ENCODE assay signal across 8 cellular contexts in genomic region chr11:114036156-114036811, GRCh38. TPM values are rescaled to one million over a fixed set of nuclear protein-coding genes. Genes with fewer than 3 reads are reported as not detected.
DNase-seq lines count a peak whose midpoint lies in the region; ATAC-seq and TF ChIP-seq lines count a peak whose summit lies in the region.

No MANE protein-coding gene starts in this region.

- peak; percentile 98 for ATAC-seq in GM23338
- peak; percentile 94 for ATAC-seq in Panc1

- intact Hi-C loops in Panc1 (cut with micrococcal nuclease; ENCODE audit: unreplicated experiment) = loop anchor here (5.0 kb wide), 1 partner anchor 146 kb away; no protein-coding TSS in a partner anchor

- H3K4me2 ChIP-seq in GM23338 = peak overlapping the region; percentile 68
- no peak overlapping the region for H3K4me2 ChIP-seq in neural cell (ENCODE audit: low read length)

- H3K79me2 ChIP-seq in GM23338 (replicated peaks; ENCODE audit: insufficient read depth) = no peaks in the 10 kb centered on the region
- H3K79me2 ChIP-seq in neural cell (replicated peaks; ENCODE audit: insufficient read depth, low read length) = no peaks in the 10 kb centered on the region

- no peaks in the 10 kb centered on the region for H3K27me3 ChIP-seq in GM23338 (ENCODE audit: insufficient read depth)
- peaks cover 9% of the 10 kb centered on the region for H3K27me3 ChIP-seq in Panc1 (ENCODE audit: control insufficient read depth, insufficient read depth, low read length)
- no peaks in the 10 kb centered on the region for H3K27me3 ChIP-seq in neural cell (ENCODE audit: insufficient read depth, low read depth, low read length)

- POLR2A ChIA-PET in Panc1 (lab: Charles Lee) = no interaction called here

- no peak overlapping the region for H3K9ac ChIP-seq in neural cell (ENCODE audit: low read length)

- no peaks in the 10 kb centered on the region for H3K4me1 Mint-ChIP-seq in GM23338

- H2AFZ ChIP-seq in GM23338 (peak overlapping the region; percentile 98), neural cell (ENCODE audit: low read depth, low read length) (no peak overlapping the region)

- no peaks in the 10 kb centered on the region for H3K36me3 ChIP-seq in GM23338 (ENCODE audit: insufficient read depth)
- no peaks in the 10 kb centered on the region for H3K36me3 ChIP-seq in Panc1 (ENCODE audit: control insufficient read depth, insufficient read depth, low read length)
- no peaks in the 10 kb centered on the region for H3K36me3 ChIP-seq in neural cell (ENCODE audit: insufficient read depth, low read length)

- CTCF ChIA-PET in Panc1 (lab: Charles Lee) = no interaction called here

- TF ChIP-seq CTCF in GM23338 (conservative IDR thresholded peaks at IDR 0.05; ENCODE audit: low read depth in 2 of 2) (peak; percentile 85 to 89), Panc1 (IDR thresholded peaks at IDR 0.05) (peak; percentile 97), foreskin fibroblast (IDR thresholded peaks at IDR 0.05; ENCODE audit: low read depth, low read length) (peak; percentile 79), neural cell (IDR thresholded peaks at IDR 0.05; ENCODE audit: poor library complexity, severe bottlenecking) (peak; percentile 74)

- TF ChIP-seq RAD21 in neural cell (conservative IDR thresholded peaks at IDR 0.05) = peak; percentile 74

- H3K9me3 Mint-ChIP-seq in GM23338 = no peaks in the 10 kb centered on the region

- H3F3A ChIP-seq in GM23338 (replicated peaks; ENCODE audit: low read depth) (0 out of 2 replicates have a peak, but pooled peaks cover 2% of the 10 kb centered on the region), neural cell (ENCODE audit: insufficient read depth, low read length, poor library complexity, severe bottlenecking) (no peaks in the 10 kb centered on the region)

- in situ Hi-C loops in Panc1 (cut with HindIII; ENCODE audit: low pct_unique_long_range_greater_than_20kb, low sequenced_read_pairs) = no loop called here

- no peaks in the 10 kb centered on the region for H3K36me3 Mint-ChIP-seq in GM23338 (ENCODE audit: low read depth)

- H4K20me1 ChIP-seq in GM23338 (replicated peaks; ENCODE audit: insufficient read depth) (no peaks in the 10 kb centered on the region), neural cell (ENCODE audit: insufficient read depth) (no peaks in the 10 kb centered on the region)

- H3K4me3 ChIP-seq in GM23338 (peak overlapping the region; percentile 43), Panc1 (ENCODE audit: low read depth in 2 of 2, low read length in 2 of 2) (peak overlapping the region; percentile 26 to 52), foreskin fibroblast (ENCODE audit: low read depth in 1 of 2, low read length in 2 of 2) (peak overlapping the region; percentile 36 to 45), neural cell (ENCODE audit: low read length) (peak overlapping the region; percentile 33)

- H3K9me2 ChIP-seq in GM23338 (ENCODE audit: insufficient read depth) (no peaks in the 10 kb centered on the region), neural cell (ENCODE audit: insufficient read depth, low read length) (no peaks in the 10 kb centered on the region)

- no TSS peak for BruUV-seq in Panc1 (replicated peaks; lab: Mats Ljungman, UMichigan)

- H3K4me1 ChIP-seq in GM23338 (ENCODE audit: insufficient read depth) = peaks cover 5% of the 10 kb centered on the region; the same call in 1 of the 2 replicates
- peaks cover 10% of the 10 kb centered on the region for H3K4me1 ChIP-seq in Panc1 (ENCODE audit: control insufficient read depth, insufficient read depth, low read length)

- H3K27me3 Mint-ChIP-seq in GM23338 (ENCODE audit: insufficient read depth, low read depth, poor library complexity) = peaks cover 10% of the 10 kb centered on the region

- no peak overlapping the region for H3K27ac ChIP-seq in GM23338 (ENCODE audit: low read depth)
- H3K27ac ChIP-seq in Panc1 (ENCODE audit: low read length) = no peak overlapping the region
- no peak overlapping the region for H3K27ac ChIP-seq in neural cell (ENCODE audit: low read length)
- H3K27ac ChIP-seq in substantia nigra (ENCODE audit: low read depth, low read length, poor library complexity, severe bottlenecking) = peak overlapping the region; percentile 52

- H3K9me3 ChIP-seq in Panc1 (ENCODE audit: control insufficient read depth, insufficient read depth, low read depth, low read length) = no peaks in the 10 kb centered on the region
- H3K9me3 ChIP-seq in neural cell (ENCODE audit: low read length) = no peaks in the 10 kb centered on the region

- H3K27ac Mint-ChIP-seq in GM23338 = no peak overlapping the region

- DNase-seq in 8988T (peak; percentile 62), GM23338 (ENCODE audit: low spot score) (peak; percentile 94), Panc1 (ENCODE audit: low read depth, low spot score) (no peak), foreskin fibroblast (peak; percentile 72 to 91), substantia nigra (lab: John Stamatoyannopoulos, UW) (peak; percentile 6 to 87 (median 62)), GDM1 (lab: John Stamatoyannopoulos, UW) (no peak)
- peak; percentile 83 for DNase-seq in activated effector memory CD4-positive, alpha-beta T cell treated with anti-CD3 and anti-CD28 coated beads, Interleukin-2, amount 50 U/mL, for 16 hours

- H3K4me3 Mint-ChIP-seq in GM23338 = peak overlapping the region; percentile 42

- no peak for TF ChIP-seq EP300 in neural cell (conservative IDR thresholded peaks at IDR 0.05; ENCODE audit: poor library complexity, severe bottlenecking)

TF ChIP-seq in GM23338, 12 proteins besides CTCF, POLR2A, EP300 and RAD21 (continues in another document):
- TF ChIP-seq EZH2phosphoT487 (IDR thresholded peaks at IDR 0.05; ENCODE audit: unreplicated experiment) (no peak), ETS1 (IDR thresholded peaks at IDR 0.05) (no peak; the same call in 1 of the 2 replicates)

TF ChIP-seq in neural cell, 6 proteins besides CTCF, POLR2A, EP300 and RAD21:
- TF ChIP-seq EZH2 (IDR thresholded peaks at IDR 0.05; ENCODE audit: borderline replicate concordance, insufficient read depth, low read length, poor library complexity, severe bottlenecking) (no peak), SMC3 (conservative IDR thresholded peaks at IDR 0.05; ENCODE audit: poor library complexity) (peak; percentile 79), REST (IDR thresholded peaks at IDR 0.05; ENCODE audit: borderline replicate concordance) (no peak), MXI1 (conservative IDR thresholded peaks at IDR 0.05; ENCODE audit: poor library complexity, severe bottlenecking) (no peak), POLR2AphosphoS5 (IDR thresholded peaks at IDR 0.05) (no peak), TAF1 (IDR thresholded peaks at IDR 0.05; ENCODE audit: low read depth) (no peak)

RNA-seq across cellular contexts. Expression of gene ZBTB16, which starts 23.2 kb away (rescaled TPM):
- 0.19 and 1.4 TPM in 2 replicates for total RNA-seq in GM23338 (2014; rRNA removed; shearing (Covaris generic))
- polyA plus RNA-seq in GM23338 (2016; fragmentation: Nextera tagmentation; extraction: Ambion mirVana) (0.29 and 0.78 TPM in 2 replicates), neural cell (0.45 and 4.0 TPM in 2 replicates)
- 0.21 TPM for total RNA-seq in Panc1 (2021; ENCODE audit: unreplicated experiment)
- not detected for polyA plus RNA-seq in Panc1 (2012; ENCODE audit: insufficient read length)
- 1.7 and 2.9 TPM in 2 replicates for polyA minus RNA-seq in neural cell

Comparison
In these comparisons a context has a peak if more than half of its experiments do, and no peak if none do; other contexts are left out.
1. DNase-seq: peak in 8988T (single experiment), GM23338 (single experiment), activated effector memory CD4-positive, alpha-beta T cell treated with anti-CD3 and anti-CD28 coated beads, Interleukin-2, amount 50 U/mL, for 16 hours (single experiment), foreskin fibroblast (2 of 2) and substantia nigra (49 of 49); none in Panc1 (single experiment) and GDM1 (single experiment).
2. Peak in every context shown above with its lines, with median percentiles within 50 percentile points of each other: H3K4me3 ChIP-seq and CTCF ChIP-seq.